In genomic region chr10:107915277-107915634, GRCh38 we compare ENCODE assay signal across 11 cellular contexts.
DNase-seq lines count a peak whose midpoint lies in the region; ATAC-seq and TF ChIP-seq lines count a peak whose summit lies in the region.
"Had no signal": no experiment of that assay in that cellular context is flagged by ENCODE, and none has a peak within 500 bp of the region (broad histone marks: within the 10 kb centered on the region; RNA-seq: fewer than 3 reads in every experiment).

No MANE protein-coding gene starts in this region.

- H3K36me3 ChIP-seq in cardiac muscle cell (no peaks in the 10 kb centered on the region), heart right ventricle (no peaks in the 10 kb centered on the region), breast epithelium (no peaks in the 10 kb centered on the region), upper lobe of right lung (no peaks in the 10 kb centered on the region), prostate gland (no peaks in the 10 kb centered on the region)

- H3K27me3 ChIP-seq in cardiac muscle cell, result peaks cover 3% of the 10 kb centered on the region
- peaks cover 4 to 50% (median 32%) of the 10 kb centered on the region in 7 donors for H3K27me3 ChIP-seq in heart right ventricle
- H3K27me3 ChIP-seq in breast epithelium, result peaks cover 0 to 14% of the 10 kb centered on the region in 2 donors
- H3K27me3 ChIP-seq in upper lobe of right lung, result peaks cover 6% of the 10 kb centered on the region
- H3K27me3 ChIP-seq in prostate gland (replicated peaks; ENCODE audit: insufficient read depth), result peaks cover 13% of the 10 kb centered on the region

- WGBS in heart right ventricle, 2 donors, result 10% methylated on average over 7 of the region's 7 CpGs
- WGBS in prostate gland, result 16% methylated on average over 7 of the region's 7 CpGs

- TF ChIP-seq POLR2A in breast epithelium (IDR thresholded peaks at IDR 0.05) (no peak), prostate gland (IDR thresholded peaks at IDR 0.05) (no peak)

- H3K9me3 ChIP-seq in cardiac muscle cell (ENCODE audit: low read depth) (no peaks in the 10 kb centered on the region), heart right ventricle (peaks cover 0 to 22% (median 6%) of the 10 kb centered on the region in 11 donors), breast epithelium (no peaks in the 10 kb centered on the region), upper lobe of right lung (no peaks in the 10 kb centered on the region), prostate gland (no peaks in the 10 kb centered on the region)
- H3K9me3 ChIP-seq: A549 had no signal

- H3K9me3 Mint-ChIP-seq in activated naive CD8-positive, alpha-beta T cell treated with anti-CD3 and anti-CD28 coated beads, Interleukin-2, amount 50 U/mL, for 24 hours, result peaks cover 23% of the 10 kb centered on the region

- H3K27ac ChIP-seq in cardiac muscle cell (no peak overlapping the region), heart right ventricle (no peak overlapping the region), breast epithelium (no peak overlapping the region), upper lobe of right lung (no peak overlapping the region), prostate gland (no peak overlapping the region)
- H3K27ac ChIP-seq: A549 had no signal

- DNase-seq in cardiac muscle cell (ENCODE audit: low read depth in 1 of 2, low spot score in 1 of 2) (peak in 1 of 2 donors; percentile 57), heart right ventricle (no peak), breast epithelium (ENCODE audit: low spot score in 2 of 2) (no peak), kidney tubule cell (ENCODE audit: low spot score) (peak; percentile 8), upper lobe of right lung (no peak), prostate gland (ENCODE audit: low spot score) (no peak)
- no peak for DNase-seq in activated naive CD8-positive, alpha-beta T cell treated with anti-CD3 and anti-CD28 coated beads, Interleukin-2, amount 50 U/mL, for 24 hours

- no peak overlapping the region for H3K4me3 Mint-ChIP-seq in activated naive CD8-positive, alpha-beta T cell treated with anti-CD3 and anti-CD28 coated beads, Interleukin-2, amount 50 U/mL, for 24 hours

- no peak for TF ChIP-seq CTCF in cardiac muscle cell (IDR thresholded peaks at IDR 0.05; ENCODE audit: low read depth, low read length)
- TF ChIP-seq CTCF in heart right ventricle (IDR thresholded peaks at IDR 0.05), result no peak
- no peak for TF ChIP-seq CTCF in breast epithelium (IDR thresholded peaks at IDR 0.05)
- TF ChIP-seq CTCF in upper lobe of right lung (IDR thresholded peaks at IDR 0.05), result no peak
- TF ChIP-seq CTCF in prostate gland (IDR thresholded peaks at IDR 0.05), result no peak

- intact Hi-C loops in heart right ventricle (cut with DNase I) (no loop called here), breast epithelium (cut with DNase I; ENCODE audit: low total_unique reads) (no loop called here), upper lobe of right lung (cut with DNase I) (no loop called here), prostate gland (cut with DNase I) (no loop called here)

- no peaks in the 10 kb centered on the region for H3K36me3 Mint-ChIP-seq in activated naive CD8-positive, alpha-beta T cell treated with anti-CD3 and anti-CD28 coated beads, Interleukin-2, amount 50 U/mL, for 24 hours (ENCODE audit: low read depth)
- H3K36me3 Mint-ChIP-seq: IgD-negative memory B cell had no signal

- H3K4me3 ChIP-seq in cardiac muscle cell (peak overlapping the region; percentile 57), heart right ventricle (peak overlapping the region in 5 of 10 donors; percentile 8 to 33 (median 29)), breast epithelium (peak overlapping the region in 2 of 3 donors; percentile 49 to 57), upper lobe of right lung (peak overlapping the region; percentile 14), prostate gland (no peak overlapping the region)
- H3K4me3 ChIP-seq: A549, lung had no signal

- ATAC-seq in heart right ventricle (no peak), upper lobe of right lung (peak; percentile 60), HG03442 (IDR thresholded peaks at IDR 0.05; ENCODE audit: unreplicated experiment) (no peak)
- no peak for ATAC-seq in activated naive CD8-positive, alpha-beta T cell treated with anti-CD3 and anti-CD28 coated beads, Interleukin-2, amount 50 U/mL, for 24 hours

- H3K4me1 ChIP-seq in cardiac muscle cell (ENCODE audit: low read depth), result peaks cover 5% of the 10 kb centered on the region
- peaks cover 0 to 9% (median 0%) of the 10 kb centered on the region in 9 donors for H3K4me1 ChIP-seq in heart right ventricle
- no peaks in the 10 kb centered on the region for H3K4me1 ChIP-seq in breast epithelium
- H3K4me1 ChIP-seq in upper lobe of right lung, result no peaks in the 10 kb centered on the region
- H3K4me1 ChIP-seq in prostate gland (replicated peaks), result no peaks in the 10 kb centered on the region
- H3K4me1 ChIP-seq: A549 had no signal

- H3K27me3 Mint-ChIP-seq in activated naive CD8-positive, alpha-beta T cell treated with anti-CD3 and anti-CD28 coated beads, Interleukin-2, amount 50 U/mL, for 24 hours, result peaks cover 22% of the 10 kb centered on the region

- no peaks in the 10 kb centered on the region for H3K4me1 Mint-ChIP-seq in activated naive CD8-positive, alpha-beta T cell treated with anti-CD3 and anti-CD28 coated beads, Interleukin-2, amount 50 U/mL, for 24 hours

- H3K27ac Mint-ChIP-seq in activated naive CD8-positive, alpha-beta T cell treated with anti-CD3 and anti-CD28 coated beads, Interleukin-2, amount 50 U/mL, for 24 hours, result no peak overlapping the region
- H3K27ac Mint-ChIP-seq: IgD-negative memory B cell had no signal

Comparison
In these comparisons a context has a peak if more than half of its experiments do, and no peak if none do; other contexts are left out.
1. H3K4me3 ChIP-seq: peak in cardiac muscle cell (single experiment), breast epithelium (2 of 3) and upper lobe of right lung (single experiment); none in prostate gland (0 of 2).